8 cellular contexts compared by ENCODE assay signal in genomic region chr20:63626424-63627128, GRCh38. TPM values are rescaled to one million over a fixed set of nuclear protein-coding genes. Genes with fewer than 3 reads are reported as not detected.
A peak's percentile ranks its signal among the peaks of the same experiment; 100 is the strongest.
DNase-seq lines count a peak whose midpoint lies in the region; ATAC-seq, FAIRE-seq and TF ChIP-seq lines count a peak whose summit lies in the region.

Gene GMEB2, minus strand, starts transcription at chr20:63627101. Its CDS starts 7,704 bp downstream, at chr20:63619397.

- H3K4me1 ChIP-seq in endothelial cell of umbilical vein (ENCODE audit: control insufficient read depth, extremely low read depth, insufficient read depth, low read length): peaks cover 16% of the 10 kb centered on the region
- H3K4me1 ChIP-seq in mononuclear cell (ENCODE audit: insufficient read depth, low read length): peaks cover 40% of the 10 kb centered on the region

- no peaks in the 10 kb centered on the region for H3K27me3 ChIP-seq in endothelial cell of umbilical vein (ENCODE audit: control insufficient read depth in 2 of 2, insufficient read depth in 2 of 2, low read length in 2 of 2)
- H3K27me3 ChIP-seq in mononuclear cell (ENCODE audit: insufficient read depth, low read length): no peaks in the 10 kb centered on the region

- no peaks in the 10 kb centered on the region for H3K36me3 ChIP-seq in endothelial cell of umbilical vein (ENCODE audit: control insufficient read depth in 2 of 2, extremely low read depth in 1 of 2, insufficient read depth in 2 of 2, low read length in 2 of 2)

- peaks cover 29% of the 10 kb centered on the region for H3K4me1 Mint-ChIP-seq in activated CD8-positive, alpha-beta T cell treated with anti-CD3 and anti-CD28 coated beads for 36 hours (ENCODE audit: low read depth)
- H3K4me1 Mint-ChIP-seq in stimulated activated memory B cell treated with anti-CD40 and anti-IgM and Interleukin-4, amounts not matched to agents 10 μg/mL and 1 μg/mL and 100 μg/mL, for 72 hours: peaks cover 60% of the 10 kb centered on the region

- H3K9me3 Mint-ChIP-seq in activated CD8-positive, alpha-beta T cell treated with anti-CD3 and anti-CD28 coated beads for 36 hours: no peaks in the 10 kb centered on the region
- H3K9me3 Mint-ChIP-seq in stimulated activated memory B cell treated with anti-CD40 and anti-IgM and Interleukin-4, amounts not matched to agents 10 μg/mL and 1 μg/mL and 100 μg/mL, for 72 hours: no peaks in the 10 kb centered on the region

- TF ChIP-seq CTCF in activated CD8-positive, alpha-beta T cell treated with anti-CD3 and anti-CD28 coated beads for 36 hours (IDR thresholded peaks at IDR 0.05): no peak
- TF ChIP-seq CTCF in endothelial cell of umbilical vein (IDR thresholded peaks at IDR 0.05; ENCODE audit: extremely low read depth in 1 of 2, insufficient read depth in 1 of 2, low read depth in 1 of 2, low read length in 2 of 2): no peak

- H3K4me2 ChIP-seq in endothelial cell of umbilical vein (ENCODE audit: insufficient read depth, low read length): peak within 1 kb of the TSS; percentile 95

- H3K79me2 ChIP-seq in endothelial cell of umbilical vein (ENCODE audit: control insufficient read depth, insufficient read depth, low read length): peaks cover 42% of the 10 kb centered on the region

- CTCF ChIA-PET in activated CD8-positive, alpha-beta T cell treated with anti-CD3 and anti-CD28 coated beads for 36 hours (lab: Charles Lee): interaction anchor here (0.7 to 4.0 kb wide), 4 partner anchors 10 to 59 kb away, joined by 3 to 16 read pairs (median 6); no protein-coding TSS in a partner anchor
- CTCF ChIA-PET in endothelial cell of umbilical vein (lab: Charles Lee): interaction anchor here (0.7 to 1.1 kb wide), 6 partner anchors 9 to 347 kb away, joined by 3 to 7 read pairs (median 3); partner anchors contain the start of genes ARFRP1 and ZGPAT

- no peaks in the 10 kb centered on the region for H4K20me1 ChIP-seq in endothelial cell of umbilical vein (replicated peaks; ENCODE audit: control insufficient read depth, extremely low read depth, insufficient read depth, low read length)

- H2AFZ ChIP-seq in endothelial cell of umbilical vein (ENCODE audit: low read depth, low read length): peak within 1 kb of the TSS; percentile 83

- dilution Hi-C loops in endothelial cell of umbilical vein (cut with MboI; ENCODE audit: extremely low pct_ligation_motif_present, low sequenced_read_pairs): no loop called here

- intact Hi-C loops in activated CD8-positive, alpha-beta T cell treated with anti-CD3 and anti-CD28 coated beads for 36 hours (cut with micrococcal nuclease): no loop called here
- intact Hi-C loops in endothelial cell of umbilical vein (cut with micrococcal nuclease): loop anchor here (1.0 to 5.0 kb wide), 4 partner anchors 54 to 114 kb away; partner anchors contain the start of genes ARFRP1, HELZ2 and ZGPAT

- peaks cover 26% of the 10 kb centered on the region for H3K36me3 Mint-ChIP-seq in activated CD8-positive, alpha-beta T cell treated with anti-CD3 and anti-CD28 coated beads for 36 hours (ENCODE audit: low read depth)
- peaks cover 27% of the 10 kb centered on the region for H3K36me3 Mint-ChIP-seq in stimulated activated memory B cell treated with anti-CD40 and anti-IgM and Interleukin-4, amounts not matched to agents 10 μg/mL and 1 μg/mL and 100 μg/mL, for 72 hours

- POLR2A ChIA-PET in activated CD8-positive, alpha-beta T cell treated with anti-CD3 and anti-CD28 coated beads for 36 hours (lab: Charles Lee): interaction anchor here (0.6 to 4.3 kb wide), 10 partner anchors 9 to 228 kb away, joined by 3 to 57 read pairs (median 5); partner anchors contain the start of genes RTEL1 and STMN3
- POLR2A ChIA-PET in endothelial cell of umbilical vein (lab: Charles Lee): interaction anchor here (0.6 to 1.4 kb wide), 3 partner anchors 15 to 239 kb away, joined by 3 to 10 read pairs (median 5); partner anchors contain the start of genes HELZ2 and TPD52L2

- H3K9me3 ChIP-seq in endothelial cell of umbilical vein (replicated peaks; ENCODE audit: control insufficient read depth, insufficient read depth, low read length) (no peaks in the 10 kb centered on the region), mononuclear cell (ENCODE audit: low read depth, low read length) (no peaks in the 10 kb centered on the region)

- ATAC-seq in GM18867 (IDR thresholded peaks at IDR 0.05; ENCODE audit: unreplicated experiment): peak; percentile 42
- peak; percentile 44 for ATAC-seq in HG03097 (IDR thresholded peaks at IDR 0.05; ENCODE audit: low FRiP score, unreplicated experiment)
- ATAC-seq in activated CD8-positive, alpha-beta T cell treated with anti-CD3 and anti-CD28 coated beads for 36 hours: peak; percentile 57
- peak; percentile 75 for ATAC-seq in stimulated activated memory B cell treated with anti-CD40 and anti-IgM and Interleukin-4, amounts not matched to agents 10 μg/mL and 1 μg/mL and 100 μg/mL, for 72 hours

- DNase-seq in AG08396 (ENCODE audit: low spot score): peak; percentile 91
- peak; percentile 91 for DNase-seq in NCI-H526 treated with DMSO at 0.1 percent for 48 hours (lab: John Stamatoyannopoulos, UW)
- peak; percentile 71 for DNase-seq in activated CD8-positive, alpha-beta T cell treated with anti-CD3 and anti-CD28 coated beads for 36 hours
- no peak for DNase-seq in endothelial cell of umbilical vein (ENCODE audit: low read depth, low spot score)

- H3K4me3 Mint-ChIP-seq in activated CD8-positive, alpha-beta T cell treated with anti-CD3 and anti-CD28 coated beads for 36 hours: peak within 1 kb of the TSS; percentile 93
- peak within 1 kb of the TSS; percentile 99 for H3K4me3 Mint-ChIP-seq in stimulated activated memory B cell treated with anti-CD40 and anti-IgM and Interleukin-4, amounts not matched to agents 10 μg/mL and 1 μg/mL and 100 μg/mL, for 72 hours

- no peaks in the 10 kb centered on the region for H3K9me1 ChIP-seq in endothelial cell of umbilical vein (replicated peaks; ENCODE audit: control insufficient read depth, extremely low read depth, insufficient read depth, low read length)

- H3K9ac ChIP-seq in endothelial cell of umbilical vein (replicated peaks; ENCODE audit: extremely low read depth, insufficient read depth, low read length): peak within 1 kb of the TSS; percentile 97

- peak within 1 kb of the TSS; percentile 93 for H3K27ac ChIP-seq in endothelial cell of umbilical vein (ENCODE audit: insufficient read depth, low read depth, low read length)

- peak within 1 kb of the TSS; percentile 97 for H3K27ac Mint-ChIP-seq in activated CD8-positive, alpha-beta T cell treated with anti-CD3 and anti-CD28 coated beads for 36 hours
- peak within 1 kb of the TSS; percentile 98 for H3K27ac Mint-ChIP-seq in stimulated activated memory B cell treated with anti-CD40 and anti-IgM and Interleukin-4, amounts not matched to agents 10 μg/mL and 1 μg/mL and 100 μg/mL, for 72 hours

- no peak for TF ChIP-seq POLR2A in endothelial cell of umbilical vein (IDR thresholded peaks at IDR 0.05; ENCODE audit: low read depth, low read length)

- no TSS peak for BruUV-seq in endothelial cell of umbilical vein (replicated peaks; lab: Mats Ljungman, UMichigan)

- H3K4me3 ChIP-seq in endothelial cell of umbilical vein (replicated peaks in 1 of 3; ENCODE audit: insufficient read depth in 1 of 3, low read depth in 1 of 3, low read length in 3 of 3) (peak within 1 kb of the TSS; percentile 82 to 100 (median 88)), mononuclear cell (ENCODE audit: low read length) (peak within 1 kb of the TSS; percentile 89)

- FAIRE-seq in endothelial cell of umbilical vein (lab: Jason Lieb, UNC): peak; percentile 26

- no peaks in the 10 kb centered on the region for H3K27me3 Mint-ChIP-seq in activated CD8-positive, alpha-beta T cell treated with anti-CD3 and anti-CD28 coated beads for 36 hours
- H3K27me3 Mint-ChIP-seq in stimulated activated memory B cell treated with anti-CD40 and anti-IgM and Interleukin-4, amounts not matched to agents 10 μg/mL and 1 μg/mL and 100 μg/mL, for 72 hours: no peaks in the 10 kb centered on the region

TF ChIP-seq in endothelial cell of umbilical vein, 7 proteins besides CTCF, POLR2A, EP300 and RAD21:
- TF ChIP-seq MAX (IDR thresholded peaks at IDR 0.05; ENCODE audit: insufficient read depth, insufficient read length) (no peak), POLR2AphosphoS5 (IDR thresholded peaks at IDR 0.05; ENCODE audit: insufficient read depth, low read depth, low read length) (peak; percentile 75)

RNA-seq across cellular contexts. Expression of gene GMEB2, which starts in this region (rescaled TPM):
- total RNA-seq in activated CD8-positive, alpha-beta T cell treated with anti-CD3 and anti-CD28 coated beads for 36 hours: 10 to 100 TPM; 16.2 to 16.3 TPM
- total RNA-seq in endothelial cell of umbilical vein (12.1 and 14.1 TPM in 2 replicates), mononuclear cell (27.1 TPM)
- 12.7 and 13.4 TPM in 2 replicates for polyA plus RNA-seq in endothelial cell of umbilical vein
- 9.6 and 11.3 TPM in 2 replicates for polyA plus RNA-seq in endothelial cell of umbilical vein (2011; cell fraction: cytosol; rRNA removed)
- 14.4 and 14.8 TPM in 2 replicates for polyA plus RNA-seq in endothelial cell of umbilical vein (2011; cell fraction: nucleus; rRNA removed)
- 6.2 and 8.2 TPM in 2 replicates for polyA plus RNA-seq in endothelial cell of umbilical vein (2012)
- 8.6 and 10.4 TPM in 2 replicates for polyA minus RNA-seq in endothelial cell of umbilical vein
- 8.4 TPM for polyA minus RNA-seq in endothelial cell of umbilical vein (2011; cell fraction: cytosol; rRNA and poly(A)+ RNA removed)
- 6.0 and 6.2 TPM in 2 replicates for polyA minus RNA-seq in endothelial cell of umbilical vein (2011; cell fraction: nucleus; rRNA and poly(A)+ RNA removed)
